29 cellular contexts compared by ENCODE assay signal in the genomic region with DNA sequence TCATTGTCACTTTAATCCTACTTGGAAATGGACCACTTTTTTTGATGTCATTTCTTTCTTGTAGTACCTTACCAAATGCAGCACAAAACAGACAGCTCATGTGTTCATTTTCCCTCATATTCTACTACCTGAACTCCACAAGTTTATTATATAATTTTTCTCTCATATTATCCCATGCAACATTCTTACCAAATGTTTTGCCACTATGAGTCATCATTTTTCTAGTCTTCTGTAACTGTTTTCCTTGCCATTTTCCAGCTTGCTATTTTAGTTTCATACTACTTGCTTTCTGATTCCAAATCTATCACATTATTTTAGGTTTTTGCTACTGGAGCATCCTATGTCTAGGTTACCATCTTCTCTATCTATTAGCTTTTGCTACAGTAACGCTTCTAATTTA.
DNase-seq lines count a peak whose midpoint lies in the region; ATAC-seq and TF ChIP-seq lines count a peak whose summit lies in the region.
"Had no signal": no experiment of that assay in that cellular context is flagged by ENCODE, and none has a peak within 500 bp of the region (broad histone marks: within the 10 kb centered on the region; RNA-seq: fewer than 3 reads in every experiment).

No MANE protein-coding gene starts in this region.

- no peak overlapping the region for H3K27ac ChIP-seq in WERI-Rb-1
- no peak overlapping the region for H3K27ac ChIP-seq in lower lobe of right lung
- H3K27ac ChIP-seq: colonic mucosa, heart left ventricle, HL-60, upper lobe of right lung had no signal

- no peaks in the 10 kb centered on the region for H3K9me3 ChIP-seq in WERI-Rb-1 (ENCODE audit: severe bottlenecking)
- peaks cover 20% of the 10 kb centered on the region for H3K9me3 ChIP-seq in lower lobe of right lung
- H3K9me3 ChIP-seq: colonic mucosa had no signal

- TF ChIP-seq CTCF in osteocyte (IDR thresholded peaks at IDR 0.05) (no peak), WERI-Rb-1 (IDR thresholded peaks at IDR 0.05; ENCODE audit: low read depth, low read length) (no peak), lower lobe of right lung (IDR thresholded peaks at IDR 0.05) (no peak)

- H3K4me3 Mint-ChIP-seq in osteocyte (ENCODE audit: unreplicated experiment) = no peak overlapping the region
- H3K4me3 Mint-ChIP-seq: activated naive CD4-positive, alpha-beta T cell treated with anti-CD3 and anti-CD28 coated beads, Interleukin-2, amount 50 U/mL, for 24 hours; B cell; CD8-positive, alpha-beta memory T cell; endodermal cell; naive B cell had no signal

- H3K4me1 Mint-ChIP-seq in osteocyte (ENCODE audit: unreplicated experiment) = peaks cover 16% of the 10 kb centered on the region
- H3K4me1 Mint-ChIP-seq: activated naive CD4-positive, alpha-beta T cell treated with anti-CD3 and anti-CD28 coated beads, Interleukin-2, amount 50 U/mL, for 24 hours; B cell; CD8-positive, alpha-beta memory T cell; endodermal cell; naive B cell had no signal

- no peaks in the 10 kb centered on the region; the same call in 1 of the 2 replicates for H3K36me3 ChIP-seq in WERI-Rb-1
- no peaks in the 10 kb centered on the region for H3K36me3 ChIP-seq in lower lobe of right lung
- H3K36me3 ChIP-seq: colonic mucosa, heart left ventricle, upper lobe of right lung had no signal

- H3K27me3 Mint-ChIP-seq in osteocyte (ENCODE audit: unreplicated experiment) = no peaks in the 10 kb centered on the region
- H3K27me3 Mint-ChIP-seq: activated naive CD4-positive, alpha-beta T cell treated with anti-CD3 and anti-CD28 coated beads, Interleukin-2, amount 50 U/mL, for 24 hours; B cell; CD8-positive, alpha-beta memory T cell; naive B cell had no signal

- DNase-seq in ELR (ENCODE audit: low read depth) (peak; percentile 41), amniotic epithelial cell (ENCODE audit: low read depth) (peak; percentile 33), fibroblast of gingiva (ENCODE audit: low read depth) (peak; percentile 4), osteocyte (ENCODE audit: extremely low spot score, unreplicated experiment) (no peak), SIG-M5 (lab: John Stamatoyannopoulos, UW) (no peak), foreskin melanocyte (no peak), WERI-Rb-1 (no peak), lower lobe of right lung (no peak)
- DNase-seq: activated CD4-positive, alpha-beta T cell treated with anti-CD3 and anti-CD28 coated beads, Interleukin-2, amount 50 U/mL, for 1 hour; CD8-positive, alpha-beta memory T cell; colonic mucosa; DMS153; endodermal cell; H7; heart left ventricle; left cardiac atrium; mesenchymal stem cell; naive B cell; NCI-H2081; NCI-H345; NCI-H82; occipital lobe; stimulated activated CD4-positive, alpha-beta T cell treated with anti-CD3 and anti-CD28 coated beads, Interleukin-2, amount 100 ng/mL, for 24 hours; substantia nigra; upper lobe of right lung had no signal

- no peaks in the 10 kb centered on the region for H3K4me1 ChIP-seq in lower lobe of right lung
- H3K4me1 ChIP-seq: colonic mucosa, heart left ventricle, upper lobe of right lung had no signal

- H3K27me3 ChIP-seq in WERI-Rb-1 (ENCODE audit: insufficient read depth, low read depth, severe bottlenecking) = no peaks in the 10 kb centered on the region
- H3K27me3 ChIP-seq in lower lobe of right lung (ENCODE audit: low read depth) = no peaks in the 10 kb centered on the region
- H3K27me3 ChIP-seq: colonic mucosa, heart left ventricle, upper lobe of right lung had no signal

- H3K27ac Mint-ChIP-seq in osteocyte (ENCODE audit: unreplicated experiment) = peak overlapping the region; percentile 59
- H3K27ac Mint-ChIP-seq: activated naive CD4-positive, alpha-beta T cell treated with anti-CD3 and anti-CD28 coated beads, Interleukin-2, amount 50 U/mL, for 24 hours; B cell; CD8-positive, alpha-beta memory T cell; endodermal cell; naive B cell had no signal

- H3K4me3 ChIP-seq in WERI-Rb-1 (ENCODE audit: low read depth, low read length) (no peak overlapping the region), lower lobe of right lung (no peak overlapping the region)
- H3K4me3 ChIP-seq: colonic mucosa, heart left ventricle, smooth muscle cell, upper lobe of right lung had no signal

- H3K9me3 Mint-ChIP-seq in osteocyte (ENCODE audit: unreplicated experiment) = peaks cover 31% of the 10 kb centered on the region

- H3K36me3 Mint-ChIP-seq in osteocyte (ENCODE audit: unreplicated experiment) = peaks cover 16% of the 10 kb centered on the region

- intact Hi-C loops in lower lobe of right lung (cut with DNase I) = no loop called here

- ATAC-seq in lower lobe of right lung = no peak
- ATAC-seq: heart left ventricle, left cardiac atrium, upper lobe of right lung had no signal

Comparison
In these comparisons a context has a peak if more than half of its experiments do, and no peak if none do; other contexts are left out.
1. DNase-seq: peak in ELR (single experiment), amniotic epithelial cell (single experiment) and fibroblast of gingiva (single experiment); none in osteocyte (single experiment), SIG-M5 (single experiment), foreskin melanocyte (single experiment), WERI-Rb-1 (single experiment) and lower lobe of right lung (single experiment).